1 cellular context compared by ENCODE assay signal in the genomic region with DNA sequence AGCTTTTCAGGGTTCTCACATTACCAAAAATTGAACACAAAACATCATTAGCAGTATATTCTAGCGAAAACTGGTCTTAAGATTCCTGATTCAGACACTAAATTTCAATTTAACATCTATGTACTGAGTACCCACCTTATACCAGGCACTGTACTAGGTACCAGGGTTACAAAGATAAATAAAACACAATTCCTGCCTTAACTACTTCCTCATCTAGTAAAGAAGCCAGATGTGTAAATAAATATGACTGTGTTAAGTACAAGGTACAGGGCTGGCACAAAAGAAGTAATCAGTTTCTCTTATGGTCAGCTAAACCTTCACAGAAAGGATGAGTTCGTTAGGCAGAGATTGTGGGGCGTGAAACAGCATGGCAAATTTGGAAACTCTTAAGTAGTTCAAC.
TF ChIP-seq lines count a peak whose summit lies in the region.

No MANE protein-coding gene starts in this region.

TF ChIP-seq in GM12878, 131 proteins besides CTCF, POLR2A, EP300 and RAD21 (continued from another document):
- TF ChIP-seq, protein P1, sequence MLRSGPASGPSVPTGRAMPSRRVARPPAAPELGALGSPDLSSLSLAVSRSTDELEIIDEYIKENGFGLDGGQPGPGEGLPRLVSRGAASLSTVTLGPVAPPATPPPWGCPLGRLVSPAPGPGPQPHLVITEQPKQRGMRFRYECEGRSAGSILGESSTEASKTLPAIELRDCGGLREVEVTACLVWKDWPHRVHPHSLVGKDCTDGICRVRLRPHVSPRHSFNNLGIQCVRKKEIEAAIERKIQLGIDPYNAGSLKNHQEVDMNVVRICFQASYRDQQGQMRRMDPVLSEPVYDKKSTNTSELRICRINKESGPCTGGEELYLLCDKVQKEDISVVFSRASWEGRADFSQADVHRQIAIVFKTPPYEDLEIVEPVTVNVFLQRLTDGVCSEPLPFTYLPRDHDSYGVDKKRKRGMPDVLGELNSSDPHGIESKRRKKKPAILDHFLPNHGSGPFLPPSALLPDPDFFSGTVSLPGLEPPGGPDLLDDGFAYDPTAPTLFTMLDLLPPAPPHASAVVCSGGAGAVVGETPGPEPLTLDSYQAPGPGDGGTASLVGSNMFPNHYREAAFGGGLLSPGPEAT (IDR thresholded peaks at IDR 0.05; ENCODE audit: low read depth) = no peak
- no peak for TF ChIP-seq KLF5 (IDR thresholded peaks at IDR 0.05; ENCODE audit: partially characterized antibody)
- TF ChIP-seq NFXL1 (IDR thresholded peaks at IDR 0.05; ENCODE audit: borderline replicate concordance) = no peak
- TF ChIP-seq LARP7 (IDR thresholded peaks at IDR 0.05) = no peak
- TF ChIP-seq SRF (IDR thresholded peaks at IDR 0.05; ENCODE audit: low read depth in 2 of 2, low read length in 2 of 2) = no peak
- no peak for TF ChIP-seq NR2C2 (IDR thresholded peaks at IDR 0.05; ENCODE audit: borderline replicate concordance, control insufficient read depth, insufficient read length, low read depth)
- no peak for TF ChIP-seq SREBF1 (IDR thresholded peaks at IDR 0.05; ENCODE audit: low read length)
- no peak for TF ChIP-seq CHD1 (IDR thresholded peaks at IDR 0.05; ENCODE audit: low read depth, low read length)
- TF ChIP-seq SUZ12 (IDR thresholded peaks at IDR 0.05; ENCODE audit: unreplicated experiment) = no peak
- TF ChIP-seq YBX1 (IDR thresholded peaks at IDR 0.05) = no peak
- TF ChIP-seq, protein P2, sequence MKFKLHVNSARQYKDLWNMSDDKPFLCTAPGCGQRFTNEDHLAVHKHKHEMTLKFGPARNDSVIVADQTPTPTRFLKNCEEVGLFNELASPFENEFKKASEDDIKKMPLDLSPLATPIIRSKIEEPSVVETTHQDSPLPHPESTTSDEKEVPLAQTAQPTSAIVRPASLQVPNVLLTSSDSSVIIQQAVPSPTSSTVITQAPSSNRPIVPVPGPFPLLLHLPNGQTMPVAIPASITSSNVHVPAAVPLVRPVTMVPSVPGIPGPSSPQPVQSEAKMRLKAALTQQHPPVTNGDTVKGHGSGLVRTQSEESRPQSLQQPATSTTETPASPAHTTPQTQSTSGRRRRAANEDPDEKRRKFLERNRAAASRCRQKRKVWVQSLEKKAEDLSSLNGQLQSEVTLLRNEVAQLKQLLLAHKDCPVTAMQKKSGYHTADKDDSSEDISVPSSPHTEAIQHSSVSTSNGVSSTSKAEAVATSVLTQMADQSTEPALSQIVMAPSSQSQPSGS (IDR thresholded peaks at IDR 0.05; ENCODE audit: low read length) = no peak
- no peak for TF ChIP-seq BRCA1 (IDR thresholded peaks at IDR 0.05; ENCODE audit: low read depth, low read length)
- no peak for TF ChIP-seq CHD4 (IDR thresholded peaks at IDR 0.05)
- TF ChIP-seq BHLHE40 (IDR thresholded peaks at IDR 0.05; ENCODE audit: borderline replicate concordance in 1 of 2, low read depth in 2 of 2, low read length in 1 of 2) = no peak
- TF ChIP-seq, protein P3, sequence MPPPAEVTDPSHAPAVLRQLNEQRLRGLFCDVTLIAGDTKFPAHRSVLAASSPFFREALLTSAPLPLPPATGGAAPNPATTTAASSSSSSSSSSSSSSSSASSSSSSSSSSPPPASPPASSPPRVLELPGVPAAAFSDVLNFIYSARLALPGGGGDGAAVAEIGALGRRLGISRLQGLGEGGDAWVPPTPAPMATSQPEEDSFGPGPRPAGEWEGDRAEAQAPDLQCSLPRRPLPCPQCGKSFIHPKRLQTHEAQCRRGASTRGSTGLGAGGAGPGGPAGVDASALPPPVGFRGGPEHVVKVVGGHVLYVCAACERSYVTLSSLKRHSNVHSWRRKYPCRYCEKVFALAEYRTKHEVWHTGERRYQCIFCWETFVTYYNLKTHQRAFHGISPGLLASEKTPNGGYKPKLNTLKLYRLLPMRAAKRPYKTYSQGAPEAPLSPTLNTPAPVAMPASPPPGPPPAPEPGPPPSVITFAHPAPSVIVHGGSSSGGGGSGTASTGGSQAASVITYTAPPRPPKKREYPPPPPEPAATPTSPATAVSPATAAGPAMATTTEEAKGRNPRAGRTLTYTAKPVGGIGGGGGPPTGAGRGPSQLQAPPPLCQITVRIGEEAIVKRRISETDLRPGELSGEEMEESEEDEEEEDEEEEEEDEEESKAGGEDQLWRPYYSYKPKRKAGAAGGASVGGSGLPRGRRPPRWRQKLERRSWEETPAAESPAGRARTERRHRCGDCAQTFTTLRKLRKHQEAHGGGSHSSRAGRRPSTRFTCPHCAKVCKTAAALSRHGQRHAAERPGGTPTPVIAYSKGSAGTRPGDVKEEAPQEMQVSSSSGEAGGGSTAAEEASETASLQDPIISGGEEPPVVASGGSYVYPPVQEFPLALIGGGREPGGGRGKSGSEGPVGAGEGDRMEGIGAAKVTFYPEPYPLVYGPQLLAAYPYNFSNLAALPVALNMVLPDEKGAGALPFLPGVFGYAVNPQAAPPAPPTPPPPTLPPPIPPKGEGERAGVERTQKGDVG (CRISPR knock-in tag; IDR thresholded peaks at IDR 0.05) = no peak
